Comparison of ENCODE assay signal across 8 cellular contexts in the genomic region with DNA sequence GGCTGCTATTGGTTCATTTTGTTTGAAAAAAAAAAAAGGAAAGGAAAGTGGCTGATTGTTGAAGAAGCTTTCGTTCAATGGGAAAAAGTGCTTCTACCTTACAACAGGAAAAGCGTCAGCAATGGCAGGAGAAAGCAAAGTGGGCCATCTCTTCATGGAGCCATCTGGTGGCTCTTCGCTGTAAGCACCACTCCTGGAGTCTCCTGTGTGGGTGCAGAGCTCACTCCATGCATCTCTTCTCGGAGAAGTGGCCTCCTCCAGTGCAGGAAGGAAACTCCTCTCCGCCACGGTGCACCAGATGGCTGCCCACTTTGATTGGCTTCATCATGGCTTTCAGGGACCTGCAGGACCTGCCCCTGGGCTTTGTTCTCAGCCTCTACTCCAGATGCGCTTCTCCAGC.
A peak's percentile ranks its signal among the peaks of the same experiment; 100 is the strongest.
DNase-seq lines count a peak whose midpoint lies in the region; ATAC-seq, FAIRE-seq and TF ChIP-seq lines count a peak whose summit lies in the region.

No MANE protein-coding gene starts in this region.

- H3K36me3 ChIP-seq in Panc1 (ENCODE audit: control insufficient read depth, insufficient read depth, low read length) = no peaks in the 10 kb centered on the region
- H3K36me3 ChIP-seq in parathyroid adenoma (ENCODE audit: control insufficient read depth, insufficient read depth, low read length) = no peaks in the 10 kb centered on the region

- TF ChIP-seq CTCF in Panc1 (IDR thresholded peaks at IDR 0.05) (peak; percentile 79), fibroblast of mammary gland (conservative IDR thresholded peaks at IDR 0.05; ENCODE audit: control insufficient read depth, insufficient read depth, low read depth, low read length) (peak; percentile 31), parathyroid adenoma (IDR thresholded peaks at IDR 0.05) (peak; percentile 64)

- no peaks in the 10 kb centered on the region for H3K4me1 ChIP-seq in Panc1 (ENCODE audit: control insufficient read depth, insufficient read depth, low read length)
- H3K4me1 ChIP-seq in parathyroid adenoma = no peaks in the 10 kb centered on the region

- BruUV-seq in Panc1 (replicated peaks; lab: Mats Ljungman, UMichigan) = no TSS peak

- no peak overlapping the region for H3K4me2 ChIP-seq in parathyroid adenoma (ENCODE audit: low read length)

- DNase-seq in NCI-H2196 (lab: John Stamatoyannopoulos, UW; ENCODE audit: unreplicated experiment) = peak; percentile 21
- DNase-seq in NCI-H2196 treated with DMSO at 0.1 percent for 48 hours (lab: John Stamatoyannopoulos, UW; ENCODE audit: unreplicated experiment) = no peak
- peak; percentile 42 for DNase-seq in Panc1 (ENCODE audit: low read depth, low spot score)
- DNase-seq in fibroblast of mammary gland (ENCODE audit: low read depth) = no peak
- DNase-seq in NCI-H128 (lab: John Stamatoyannopoulos, UW; ENCODE audit: unreplicated experiment) = no peak
- no peak for DNase-seq in RCC 7860 (ENCODE audit: low spot score)

- H2AFZ ChIP-seq in parathyroid adenoma = peak overlapping the region; percentile 34

- H3K4me3 ChIP-seq in Panc1 (ENCODE audit: low read depth in 2 of 2, low read length in 2 of 2) (no peak overlapping the region), fibroblast of mammary gland (ENCODE audit: control insufficient read depth, low read depth, low read length) (no peak overlapping the region), parathyroid adenoma (ENCODE audit: low read depth, low read length) (no peak overlapping the region)

- no peak for FAIRE-seq in RCC 7860 (lab: Jason Lieb, UNC)

- intact Hi-C loops in Panc1 (cut with micrococcal nuclease; ENCODE audit: unreplicated experiment) = loop anchor here (2.0 kb wide), 1 partner anchor 252 kb away; a partner anchor contains a TSS

- in situ Hi-C loops in Panc1 (cut with HindIII; ENCODE audit: low pct_unique_long_range_greater_than_20kb, low sequenced_read_pairs) = no loop called here

- H3K79me2 ChIP-seq in parathyroid adenoma = no peaks in the 10 kb centered on the region

- CTCF ChIA-PET in Panc1 (lab: Charles Lee) = interaction anchor here (0.6 to 0.7 kb wide), 2 partner anchors 103 to 383 kb away, joined by 3 to 5 read pairs; no protein-coding TSS in a partner anchor

- no peak overlapping the region for H3K9ac ChIP-seq in parathyroid adenoma

- H3K27me3 ChIP-seq in Panc1 (ENCODE audit: control insufficient read depth, insufficient read depth, low read length) = no peaks in the 10 kb centered on the region; the same call in 1 of the 2 replicates
- no peaks in the 10 kb centered on the region for H3K27me3 ChIP-seq in parathyroid adenoma (ENCODE audit: control insufficient read depth, insufficient read depth, low read length)

- no peaks in the 10 kb centered on the region for H3K9me3 ChIP-seq in Panc1 (ENCODE audit: control insufficient read depth, insufficient read depth, low read depth, low read length)
- H3K9me3 ChIP-seq in parathyroid adenoma (ENCODE audit: control insufficient read depth, low read length) = no peaks in the 10 kb centered on the region

- POLR2A ChIA-PET in Panc1 (lab: Charles Lee) = no interaction called here

- no peak overlapping the region for H3K27ac ChIP-seq in Panc1 (ENCODE audit: low read length)
- H3K27ac ChIP-seq in parathyroid adenoma = no peak overlapping the region

- ATAC-seq in HG03108 (IDR thresholded peaks at IDR 0.05; ENCODE audit: unreplicated experiment) (peak; percentile 32), Panc1 (peak; percentile 80)

Comparison
In these comparisons a context has a peak if more than half of its experiments do, and no peak if none do; other contexts are left out.
1. DNase-seq: peak in NCI-H2196 (single experiment) and Panc1 (single experiment); none in NCI-H2196 treated with DMSO at 0.1 percent for 48 hours (single experiment), fibroblast of mammary gland (single experiment), NCI-H128 (single experiment) and RCC 7860 (single experiment).
2. Peak in every context shown above with its lines, with median percentiles within 50 percentile points of each other: CTCF ChIP-seq.